ENCODE assay signal across 22 cellular contexts in the genomic region with DNA sequence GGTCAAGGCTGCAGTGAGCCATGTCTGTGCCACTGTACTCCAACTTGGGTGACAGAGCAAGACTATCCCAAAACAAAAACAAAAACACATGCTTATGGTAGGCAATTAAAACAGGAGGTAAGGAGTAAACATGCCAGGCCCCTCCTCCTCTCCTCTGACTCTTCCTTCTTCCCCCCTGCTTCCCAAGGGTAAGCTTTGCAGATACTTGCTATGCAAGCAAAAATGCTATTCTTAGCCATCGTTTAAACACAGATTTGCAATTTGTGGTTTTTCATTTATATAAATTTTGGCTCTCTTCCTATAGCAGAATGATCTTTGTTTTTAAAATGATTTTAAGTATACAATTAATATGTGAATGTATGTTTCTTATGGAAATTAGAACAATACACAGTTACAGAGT. TPM values are rescaled to one million over a fixed set of nuclear protein-coding genes. Genes with fewer than 3 reads are reported as not detected.
DNase-seq lines count a peak whose midpoint lies in the region; ATAC-seq and TF ChIP-seq lines count a peak whose summit lies in the region.
"Had no signal": no experiment of that assay in that cellular context is flagged by ENCODE, and none has a peak within 500 bp of the region (broad histone marks: within the 10 kb centered on the region; RNA-seq: fewer than 3 reads in every experiment).

No MANE protein-coding gene starts in this region.

- H4K20me1 ChIP-seq in GM23248 (ENCODE audit: insufficient read depth) (peaks cover 29% of the 10 kb centered on the region; the same call in 1 of the 2 replicates), KMS-11 (ENCODE audit: insufficient read depth) (peaks cover 9% of the 10 kb centered on the region; the same call in 1 of the 2 replicates), Karpas-422 (ENCODE audit: insufficient read depth, low read depth, low read length) (no peaks in the 10 kb centered on the region)

- no peak for ATAC-seq in GM18909 (IDR thresholded peaks at IDR 0.05; ENCODE audit: poor library complexity, unreplicated experiment)
- ATAC-seq: Right ventricle myocardium inferior, T-cell had no signal

- in situ Hi-C loops in GM23248 (cut with MboI) = no loop called here

- 40 to 60% methylated on average over 1 of the region's 1 CpG for WGBS in GM23248 (ENCODE audit: low coverage in 1 of 2, low lambda C conversion rate in 2 of 2, missing lambda C conversion rate in 2 of 2), 2 experiments

- DNase-seq in GM23248 (no peak), fibroblast of gingiva (ENCODE audit: low read depth) (peak; percentile 23), osteocyte (ENCODE audit: extremely low spot score, unreplicated experiment) (no peak), Karpas-422 (no peak)
- DNase-seq in stimulated activated CD4-positive, alpha-beta T cell treated with anti-CD3 and anti-CD28 coated beads, Interleukin-15, amount 100 ng/mL, for 24 hours = no peak
- DNase-seq: Calu3, DMS153, DND-41, MV-4-11, NCI-H1105, NCI-H1436 treated with DMSO at 0.1 percent for 48 hours, NCI-H1930, NCI-H2107, NCI-H446, NCI-H524 treated with DMSO at 0.1 percent for 48 hours, NCI-H774, T-cell had no signal

- no peaks in the 10 kb centered on the region for H3K36me3 ChIP-seq in GM23248 (ENCODE audit: low read depth)
- no peaks in the 10 kb centered on the region for H3K36me3 ChIP-seq in KMS-11 (ENCODE audit: insufficient read depth)
- H3K36me3 ChIP-seq in Karpas-422 (ENCODE audit: insufficient read depth, low read length) = no peaks in the 10 kb centered on the region
- H3K36me3 ChIP-seq: SJSA1 had no signal

- no peak overlapping the region for H2AFZ ChIP-seq in GM23248
- H2AFZ ChIP-seq in KMS-11 (ENCODE audit: low read depth) = no peak overlapping the region
- no peak overlapping the region for H2AFZ ChIP-seq in Karpas-422 (ENCODE audit: low read length)

- no peaks in the 10 kb centered on the region for H3K9me3 ChIP-seq in GM23248 (ENCODE audit: low read depth)
- H3K9me3 ChIP-seq in Karpas-422 (ENCODE audit: low read length) = no peaks in the 10 kb centered on the region
- H3K9me3 ChIP-seq: SJSA1 had no signal

- H3K27me3 ChIP-seq in GM23248 (replicated peaks; ENCODE audit: insufficient read depth) (no peaks in the 10 kb centered on the region), KMS-11 (ENCODE audit: insufficient read depth, low read depth) (no peaks in the 10 kb centered on the region), Karpas-422 (ENCODE audit: low read length) (no peaks in the 10 kb centered on the region)
- H3K27me3 ChIP-seq: SJSA1 had no signal

- H3K9me3 Mint-ChIP-seq in osteocyte (ENCODE audit: unreplicated experiment) = no peaks in the 10 kb centered on the region
- H3K9me3 Mint-ChIP-seq: T-cell had no signal

- H3K79me2 ChIP-seq in GM23248 (ENCODE audit: insufficient read depth) = peaks cover 100% of the 10 kb centered on the region
- peaks cover 84% of the 10 kb centered on the region for H3K79me2 ChIP-seq in KMS-11 (ENCODE audit: insufficient read depth, low read depth)
- H3K79me2 ChIP-seq in Karpas-422 (ENCODE audit: low read length) = no peaks in the 10 kb centered on the region

- H3K9me2 ChIP-seq in GM23248 (ENCODE audit: insufficient read depth) = no peaks in the 10 kb centered on the region
- H3K9me2 ChIP-seq in Karpas-422 (replicated peaks; ENCODE audit: insufficient read depth, low read length) = no peaks in the 10 kb centered on the region

- H3K27ac ChIP-seq in GM23248 (0 out of 2 replicates have a peak overlapping the region, but pooled peaks have one; percentile 26), KMS-11 (no peak overlapping the region), Karpas-422 (ENCODE audit: low read length) (no peak overlapping the region)

- no peaks in the 10 kb centered on the region for H3K27me3 Mint-ChIP-seq in osteocyte (ENCODE audit: unreplicated experiment)

- peaks cover 2% of the 10 kb centered on the region for H3K36me3 Mint-ChIP-seq in osteocyte (ENCODE audit: unreplicated experiment)
- H3K36me3 Mint-ChIP-seq: CD14-positive monocyte, T-cell had no signal

- peaks cover 18% of the 10 kb centered on the region for H3F3A ChIP-seq in GM23248 (ENCODE audit: insufficient read depth)

- TF ChIP-seq CTCF in KMS-11 (conservative IDR thresholded peaks at IDR 0.05; ENCODE audit: low read depth, low read length) (no peak), osteocyte (IDR thresholded peaks at IDR 0.05) (no peak)

- H3K4me1 Mint-ChIP-seq in osteocyte (ENCODE audit: unreplicated experiment) = peaks cover 77% of the 10 kb centered on the region

- H3K4me3 Mint-ChIP-seq in osteocyte (ENCODE audit: unreplicated experiment) = no peak overlapping the region
- H3K4me3 Mint-ChIP-seq: CD14-positive monocyte, T-cell had no signal

- H3K4me3 ChIP-seq in GM23248 = no peak overlapping the region
- H3K4me3 ChIP-seq in KMS-11 (IDR thresholded peaks at IDR 0.05; ENCODE audit: insufficient read depth, low read depth, low read length) = no peak overlapping the region
- no peak overlapping the region for H3K4me3 ChIP-seq in Karpas-422 (ENCODE audit: low read length)
- H3K4me3 ChIP-seq: SJSA1 had no signal

- peak overlapping the region; percentile 59 for H3K27ac Mint-ChIP-seq in osteocyte (ENCODE audit: unreplicated experiment)
- H3K27ac Mint-ChIP-seq: T-cell had no signal

- no peak overlapping the region for H3K4me2 ChIP-seq in GM23248 (ENCODE audit: unreplicated experiment)
- H3K4me2 ChIP-seq in KMS-11 = 0 out of 2 replicates have a peak overlapping the region, but pooled peaks have one; percentile 11
- H3K4me2 ChIP-seq in Karpas-422 (ENCODE audit: low read depth, low read length, poor library complexity, severe bottlenecking) = no peak overlapping the region

- peaks cover 26% of the 10 kb centered on the region for H3K4me1 ChIP-seq in GM23248 (ENCODE audit: insufficient read depth)
- peaks cover 36% of the 10 kb centered on the region for H3K4me1 ChIP-seq in KMS-11 (ENCODE audit: low read depth, poor library complexity, severe bottlenecking)
- H3K4me1 ChIP-seq in Karpas-422 (ENCODE audit: low read length) = no peaks in the 10 kb centered on the region

- H3K9ac ChIP-seq in GM23248 (no peak overlapping the region), KMS-11 (no peak overlapping the region), Karpas-422 (ENCODE audit: low read length) (no peak overlapping the region)

RNA-seq across cellular contexts. Expression of gene IGF1R, which starts 41.9 kb away (rescaled TPM):
- 23.6 and 48.6 TPM in 2 replicates for total RNA-seq in GM23248 (2014; rRNA removed; shearing (Covaris generic))
- 22.0 and 26.5 TPM in 2 replicates for polyA plus RNA-seq in GM23248 (2016; fragmentation: Nextera tagmentation; extraction: Ambion mirVana)
- 154 and 174 TPM in 2 replicates for total RNA-seq in osteocyte
- 0.56 and 5.4 TPM in 2 replicates for total RNA-seq in Karpas-422 (2014; rRNA removed; shearing (Covaris generic); ENCODE audit: low replicate concordance)
